Comparison of ENCODE assay signal across 9 cellular contexts in the genomic region with DNA sequence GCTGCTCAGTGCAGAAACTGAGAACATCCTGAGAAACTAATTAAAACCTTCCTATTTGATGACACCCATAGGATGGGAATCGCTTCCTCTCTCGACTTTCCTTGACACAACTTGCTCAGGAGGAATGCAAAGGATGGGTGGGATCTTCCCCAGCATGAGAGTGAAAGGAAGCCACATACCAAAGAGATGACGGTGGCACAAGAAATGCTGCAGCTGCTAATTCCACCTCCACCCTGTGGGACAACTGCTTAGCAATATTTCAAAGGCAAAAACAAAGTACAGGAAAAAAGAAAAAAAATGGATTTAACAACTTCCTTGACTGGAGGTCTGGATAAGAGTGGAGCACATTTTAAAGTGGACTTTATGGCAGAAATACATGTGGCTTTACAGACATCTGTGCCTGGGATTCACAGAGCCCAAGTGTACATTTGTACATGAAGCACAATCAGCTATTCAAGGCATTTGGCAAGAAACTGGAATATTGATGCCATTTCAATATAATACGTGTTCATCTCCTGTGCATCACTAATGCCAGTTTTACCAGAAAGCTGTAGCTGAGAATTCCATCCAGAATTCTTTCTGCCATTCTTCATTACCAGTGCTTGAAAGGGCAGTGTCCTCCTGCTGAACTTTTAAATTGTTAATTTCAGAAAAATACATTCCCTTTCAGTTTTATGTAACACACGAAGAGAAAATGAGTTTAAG.
DNase-seq lines count a peak whose midpoint lies in the region; ATAC-seq and TF ChIP-seq lines count a peak whose summit lies in the region.
"Had no signal": no experiment of that assay in that cellular context is flagged by ENCODE, and none has a peak within 500 bp of the region (broad histone marks: within the 10 kb centered on the region; RNA-seq: fewer than 3 reads in every experiment).

No MANE protein-coding gene starts in this region.

- H3K36me3 ChIP-seq in skeletal muscle satellite cell (ENCODE audit: insufficient read depth, low read length) (no peaks in the 10 kb centered on the region), ovary (no peaks in the 10 kb centered on the region)

- 0 out of 2 replicates have a peak, but pooled peaks cover 4% of the 10 kb centered on the region for H3K9me3 Mint-ChIP-seq in HFFc6

- ATAC-seq in left ventricle myocardium superior (peak; percentile 71), HG02884 (IDR thresholded peaks at IDR 0.05; ENCODE audit: unreplicated experiment) (no peak), HG03280 (IDR thresholded peaks at IDR 0.05; ENCODE audit: unreplicated experiment) (no peak)

- no peak for TF ChIP-seq POLR2A in ovary (IDR thresholded peaks at IDR 0.05)

- peak overlapping the region; percentile 77 for H3K4me3 Mint-ChIP-seq in HFFc6

- no peaks in the 10 kb centered on the region for H3K9me3 ChIP-seq in skeletal muscle satellite cell (replicated peaks; ENCODE audit: low read length)
- no peaks in the 10 kb centered on the region for H3K9me3 ChIP-seq in ovary

- H3K4me1 Mint-ChIP-seq in HFFc6 (ENCODE audit: low read depth): peaks cover 80% of the 10 kb centered on the region

- peaks cover 26% of the 10 kb centered on the region for H3K36me3 Mint-ChIP-seq in HFFc6 (ENCODE audit: low read depth)

- H3K4me2 ChIP-seq in skeletal muscle satellite cell (ENCODE audit: low read length): peak overlapping the region; percentile 64

- peaks cover 3% of the 10 kb centered on the region for H3K27me3 Mint-ChIP-seq in HFFc6 (ENCODE audit: insufficient read depth)

- no peaks in the 10 kb centered on the region for H3K27me3 ChIP-seq in skeletal muscle satellite cell (ENCODE audit: control insufficient read depth, insufficient read depth, low read length)
- no peaks in the 10 kb centered on the region for H3K27me3 ChIP-seq in ovary

- H3K4me3 ChIP-seq in skeletal muscle satellite cell (ENCODE audit: low read length) (peak overlapping the region; percentile 23), ovary (no peak overlapping the region)

- TF ChIP-seq CTCF in HFFc6 (IDR thresholded peaks at IDR 0.05): no peak
- TF ChIP-seq CTCF in ovary (IDR thresholded peaks at IDR 0.05): no peak

- H3K27ac ChIP-seq in ovary: no peak overlapping the region

- DNase-seq in HFFc6 (peak; percentile 85), amniotic epithelial cell (ENCODE audit: low read depth) (peak; percentile 85), left ventricle myocardium superior (no peak), ovary (no peak), occipital lobe (lab: John Stamatoyannopoulos, UW) (no peak)
- DNase-seq: activated CD4-positive, CD25-positive, alpha-beta regulatory T cell treated with anti-CD3 and anti-CD28 coated beads, Interleukin-2, amount 50 U/mL, for 72 hours had no signal

- peak overlapping the region; percentile 89 for H3K27ac Mint-ChIP-seq in HFFc6

- WGBS in ovary, 3 donors: 22 to 38% (median 34%) methylated on average over 5 of the region's 5 CpGs

- H3K9ac ChIP-seq in skeletal muscle satellite cell (ENCODE audit: low read depth, low read length): peak overlapping the region; percentile 83

- H3K4me1 ChIP-seq in skeletal muscle satellite cell (ENCODE audit: control insufficient read depth, insufficient read depth, low read length): peaks cover 58% of the 10 kb centered on the region
- no peaks in the 10 kb centered on the region for H3K4me1 ChIP-seq in ovary (ENCODE audit: insufficient read depth)

- no peak for TF ChIP-seq EP300 in ovary (IDR thresholded peaks at IDR 0.05)

- intact Hi-C loops in left ventricle myocardium superior (cut with micrococcal nuclease): no loop called here
- intact Hi-C loops in ovary (cut with DNase I): no loop called here

Comparison
In these comparisons a context has a peak if more than half of its experiments do, and no peak if none do; other contexts are left out.
1. DNase-seq: peak in HFFc6 (single experiment) and amniotic epithelial cell (single experiment); none in left ventricle myocardium superior (single experiment), ovary (0 of 5) and occipital lobe (single experiment).